Comparison of ENCODE assay signal across 16 cellular contexts in the genomic region with DNA sequence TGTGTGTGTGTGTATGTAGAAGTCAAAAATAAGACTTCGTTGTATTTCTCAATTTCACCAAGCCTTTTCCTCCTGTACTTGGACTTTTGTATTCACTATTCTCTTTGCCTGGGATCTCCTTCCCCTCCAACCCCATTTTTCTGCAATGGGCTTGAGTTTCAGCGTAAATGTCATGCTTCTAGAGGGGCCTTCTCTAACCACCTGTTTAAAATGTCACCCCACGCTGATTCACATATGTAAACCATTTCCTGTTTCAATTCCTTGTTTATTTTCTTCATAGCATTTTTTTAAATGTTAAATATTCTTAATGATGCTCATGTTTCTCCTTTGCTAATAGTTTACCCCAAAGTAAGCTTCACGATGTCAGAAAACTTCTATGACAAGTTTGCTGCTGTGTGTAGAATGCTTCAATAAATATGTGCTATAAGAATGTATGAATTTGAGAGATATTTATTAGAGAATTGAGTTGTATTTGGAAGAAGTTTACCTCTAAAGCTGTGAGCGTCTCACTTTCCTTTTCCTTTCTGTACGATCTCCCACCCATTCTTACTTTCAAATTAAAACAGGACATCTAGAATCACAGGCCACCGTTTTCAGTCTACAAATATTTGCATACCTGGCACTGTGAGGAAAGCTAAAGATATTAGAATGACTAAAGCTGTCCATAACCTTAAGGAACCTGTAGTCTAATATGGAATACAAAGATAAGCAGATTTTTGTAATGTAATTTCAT.
"Had no signal": no experiment of that assay in that cellular context is flagged by ENCODE, and none has a peak within 500 bp of the region (broad histone marks: within the 10 kb centered on the region; RNA-seq: fewer than 3 reads in every experiment).

No MANE protein-coding gene starts in this region.

- H3K36me3 Mint-ChIP-seq: activated naive CD8-positive, alpha-beta T cell treated with anti-CD3 and anti-CD28 coated beads, Interleukin-2, amount 10 ng/mL, durations not matched to agents 7 days and 5 days; mesothelial cell of epicardium had no signal

- H3K4me3 Mint-ChIP-seq: activated CD8-positive, alpha-beta T cell treated with anti-CD3 and anti-CD28 coated beads for 36 hours; activated naive CD8-positive, alpha-beta T cell treated with anti-CD3 and anti-CD28 coated beads, Interleukin-2, amount 10 ng/mL, durations not matched to agents 7 days and 5 days; dendritic cell treated with granulocyte-macrophage colony-stimulating factor and Interleukin-4, amounts not matched to agents 40 ng/mL and 50 ng/mL, for 4 days; mesothelial cell of epicardium; neural crest cell; stimulated activated naive CD8-positive, alpha-beta T cell treated with anti-CD3 and anti-CD28 coated beads, Interleukin-15, Interleukin-2, amounts not matched to agents 100 ng/mL and 50 ng/mL, for 24 hours had no signal

- H3K4me1 Mint-ChIP-seq: activated naive CD8-positive, alpha-beta T cell treated with anti-CD3 and anti-CD28 coated beads, Interleukin-2, amount 10 ng/mL, durations not matched to agents 7 days and 5 days; neural crest cell had no signal

- H3K27me3 ChIP-seq: esophagus squamous epithelium, ovary had no signal

- DNase-seq: activated CD4-positive, alpha-beta T cell treated with anti-CD3 and anti-CD28 coated beads for 4 hours; activated CD8-positive, alpha-beta memory T cell treated with anti-CD3 and anti-CD28 coated beads, Interleukin-2, amount 50 U/mL, for 48 hours; activated CD8-positive, alpha-beta T cell treated with anti-CD3 and anti-CD28 coated beads for 36 hours; activated naive CD8-positive, alpha-beta T cell treated with anti-CD3 and anti-CD28 coated beads, Interleukin-2, amount 10 ng/mL, durations not matched to agents 7 days and 5 days; anterior cingulate cortex; cerebellar nuclear complex; esophagus squamous epithelium; foreskin fibroblast; glutamatergic neuron; lower lobe of right lung; ovary; stimulated activated CD4-positive, alpha-beta T cell treated with anti-CD3 and anti-CD28 coated beads, Interleukin-2, amount 100 ng/mL, for 48 hours had no signal

- H3K27ac Mint-ChIP-seq: activated CD8-positive, alpha-beta T cell treated with anti-CD3 and anti-CD28 coated beads for 36 hours; activated naive CD8-positive, alpha-beta T cell treated with anti-CD3 and anti-CD28 coated beads, Interleukin-2, amount 10 ng/mL, durations not matched to agents 7 days and 5 days; dendritic cell treated with granulocyte-macrophage colony-stimulating factor and Interleukin-4, amounts not matched to agents 40 ng/mL and 50 ng/mL, for 4 days; mesothelial cell of epicardium; stimulated activated naive CD8-positive, alpha-beta T cell treated with anti-CD3 and anti-CD28 coated beads, Interleukin-15, Interleukin-2, amounts not matched to agents 100 ng/mL and 50 ng/mL, for 24 hours had no signal

- H3K9me3 ChIP-seq: lower lobe of right lung, ovary had no signal

- H3K4me3 ChIP-seq: esophagus squamous epithelium, lower lobe of right lung, ovary had no signal

- H3K27ac ChIP-seq: esophagus squamous epithelium, lower lobe of right lung, ovary had no signal

- H3K9me3 Mint-ChIP-seq: activated naive CD8-positive, alpha-beta T cell treated with anti-CD3 and anti-CD28 coated beads, Interleukin-2, amount 10 ng/mL, durations not matched to agents 7 days and 5 days; dendritic cell treated with granulocyte-macrophage colony-stimulating factor and Interleukin-4, amounts not matched to agents 40 ng/mL and 50 ng/mL, for 4 days; mesothelial cell of epicardium; neural crest cell had no signal

- ATAC-seq: activated CD8-positive, alpha-beta T cell treated with anti-CD3 and anti-CD28 coated beads for 36 hours; lower lobe of right lung had no signal

- H3K27me3 Mint-ChIP-seq: activated CD8-positive, alpha-beta T cell treated with anti-CD3 and anti-CD28 coated beads for 36 hours; activated naive CD8-positive, alpha-beta T cell treated with anti-CD3 and anti-CD28 coated beads, Interleukin-2, amount 10 ng/mL, durations not matched to agents 7 days and 5 days; dendritic cell treated with granulocyte-macrophage colony-stimulating factor and Interleukin-4, amounts not matched to agents 40 ng/mL and 50 ng/mL, for 4 days; stimulated activated naive CD8-positive, alpha-beta T cell treated with anti-CD3 and anti-CD28 coated beads, Interleukin-15, Interleukin-2, amounts not matched to agents 100 ng/mL and 50 ng/mL, for 24 hours had no signal

- H3K36me3 ChIP-seq: esophagus squamous epithelium, lower lobe of right lung, ovary had no signal

- H3K4me1 ChIP-seq: esophagus squamous epithelium, lower lobe of right lung had no signal
